27 cellular contexts compared by ENCODE assay signal in genomic region chr12:62194616-62195015, GRCh38.
DNase-seq lines count a peak whose midpoint lies in the region; ATAC-seq, FAIRE-seq and TF ChIP-seq lines count a peak whose summit lies in the region.
"Had no signal": no experiment of that assay in that cellular context is flagged by ENCODE, and none has a peak within 500 bp of the region (broad histone marks: within the 10 kb centered on the region; RNA-seq: fewer than 3 reads in every experiment).

No MANE protein-coding gene starts in this region.

- no peaks in the 10 kb centered on the region for H3K9me2 ChIP-seq in PC-3 (replicated peaks; ENCODE audit: low read length)

- H3K9me3 ChIP-seq in PC-3 (ENCODE audit: low read length) = no peaks in the 10 kb centered on the region
- no peaks in the 10 kb centered on the region for H3K9me3 ChIP-seq in neutrophil
- no peaks in the 10 kb centered on the region for H3K9me3 ChIP-seq in small intestine (ENCODE audit: control insufficient read depth, low read depth)
- H3K9me3 ChIP-seq: body of pancreas had no signal

- BruUV-seq in PC-3 (replicated peaks; lab: Mats Ljungman, UMichigan) = no TSS peak

- H3K27me3 ChIP-seq in PC-3 (ENCODE audit: low read length) = peaks cover 10% of the 10 kb centered on the region
- peaks cover 9% of the 10 kb centered on the region for H3K27me3 ChIP-seq in neutrophil
- H3K27me3 ChIP-seq in small intestine (ENCODE audit: control insufficient read depth in 2 of 2, insufficient read depth in 2 of 2, low read length in 2 of 2) = peaks cover 5 to 18% of the 10 kb centered on the region in 2 donors

- H3K9ac ChIP-seq in PC-3 (ENCODE audit: low read length) = no peak overlapping the region
- H3K9ac ChIP-seq: BLaER1 treated with 17β-estradiol and CSF1 and Interleukin-3, amounts not matched to agents 10 nM and 100 nM had no signal

- no peaks in the 10 kb centered on the region for H3K79me2 ChIP-seq in PC-3 (ENCODE audit: low read length)

- POLR2A ChIA-PET in PC-3 (lab: Charles Lee; ENCODE audit: unreplicated experiment) = no interaction called here

- peak; percentile 12 for DNase-seq in GM03348 (ENCODE audit: low spot score)
- peak; percentile 84 for DNase-seq in PC-3
- DNase-seq in choroid plexus epithelial cell (ENCODE audit: low read depth) = peak; percentile 33
- no peak for DNase-seq in amygdala (lab: John Stamatoyannopoulos, UW)
- DNase-seq in activated gamma-delta T cell (lab: John Stamatoyannopoulos, UW) = no peak
- no peak for DNase-seq in small intestine
- no peak for DNase-seq in D721Med (ENCODE audit: insufficient read length, low spot score)
- DNase-seq: ACHN; activated B cell treated with CpG ODN at 0.5 μM for 24 hours; activated CD4-positive, alpha-beta T cell treated with anti-CD3 and anti-CD28 coated beads, Interleukin-2, amount 50 U/mL, for 1 hour; activated gamma-delta T cell treated with Interleukin-2 at 50 U/mL for 16 hours; activated T-cell treated with anti-CD3 and anti-CD28 coated beads, Interleukin-2, amount 50 U/mL, for 24 hours; body of pancreas; COR-L47; DMS53; kidney; NCI-H2029; NCI-H526; posterior cingulate gyrus; right cardiac atrium; Right ventricle myocardium superior; stimulated activated CD4-positive, alpha-beta T cell treated with anti-CD3 and anti-CD28 coated beads, Interleukin-12 subunit alpha, Interleukin-12 subunit beta, amount 100 ng/mL, for 4 hours; stimulated activated CD4-positive, alpha-beta T cell treated with anti-CD3 and anti-CD28 coated beads, Interleukin-4, amount 100 ng/mL, for 1 hour had no signal

- FAIRE-seq in small intestine (lab: Jason Lieb, UNC) (no peak), D721Med (lab: Jason Lieb, UNC) (no peak)
- FAIRE-seq: kidney had no signal

- TF ChIP-seq CTCF in PC-3 (conservative IDR thresholded peaks at IDR 0.05; ENCODE audit: low read depth, low read length) (no peak), choroid plexus epithelial cell (conservative IDR thresholded peaks at IDR 0.05; ENCODE audit: low read depth, low read length) (no peak), neutrophil (IDR thresholded peaks at IDR 0.05) (no peak), D721Med (IDR thresholded peaks at IDR 0.05; ENCODE audit: insufficient read depth, missing control alignments) (no peak)

- peak; percentile 34 for ATAC-seq in PC-3
- ATAC-seq: body of pancreas, right cardiac atrium, SK-N-SH treated with all-trans-retinoic acid at 6 μM for 48 hours had no signal

- no peak overlapping the region for H2AFZ ChIP-seq in PC-3 (ENCODE audit: low read length)

- H3K36me3 ChIP-seq in PC-3 (ENCODE audit: low read depth, low read length) (no peaks in the 10 kb centered on the region), neutrophil (no peaks in the 10 kb centered on the region), small intestine (ENCODE audit: control insufficient read depth in 2 of 2, insufficient read depth in 2 of 2, low read length in 2 of 2) (no peaks in the 10 kb centered on the region)
- H3K36me3 ChIP-seq: tibial nerve had no signal

- H3K4me3 ChIP-seq in PC-3 (ENCODE audit: low read length) = no peak overlapping the region
- H3K4me3 ChIP-seq in choroid plexus epithelial cell (ENCODE audit: low read depth, low read length) = no peak overlapping the region
- no peak overlapping the region for H3K4me3 ChIP-seq in neutrophil (ENCODE audit: low read depth in 1 of 2, low read length in 1 of 2)
- no peak overlapping the region for H3K4me3 ChIP-seq in small intestine (ENCODE audit: low read depth in 1 of 2, low read length in 2 of 2)
- H3K4me3 ChIP-seq: BLaER1 treated with 17β-estradiol and CSF1 and Interleukin-3, amounts not matched to agents 10 nM and 100 nM; body of pancreas; tibial nerve had no signal

- peaks cover 23% of the 10 kb centered on the region for H3K4me1 ChIP-seq in PC-3 (ENCODE audit: insufficient read depth, low read length)
- peaks cover 37 to 40% of the 10 kb centered on the region in 2 experiments for H3K4me1 ChIP-seq in neutrophil (ENCODE audit: control insufficient read depth in 1 of 2, insufficient read depth in 1 of 2, low read depth in 1 of 2, low read length in 1 of 2)
- peaks cover 0 to 6% of the 10 kb centered on the region in 2 donors for H3K4me1 ChIP-seq in small intestine (ENCODE audit: control insufficient read depth in 2 of 2, insufficient read depth in 1 of 2, low read depth in 1 of 2, low read length in 1 of 2)

- H4K20me1 ChIP-seq in PC-3 (ENCODE audit: low read length) = no peaks in the 10 kb centered on the region
- H4K20me1 ChIP-seq: BLaER1 treated with 17β-estradiol and CSF1 and Interleukin-3, amounts not matched to agents 10 nM and 100 nM had no signal

- CTCF ChIA-PET in PC-3 (lab: Charles Lee) = no interaction called here

- intact Hi-C loops in PC-3 (cut with micrococcal nuclease) = no loop called here

- H3K27ac ChIP-seq in PC-3 (ENCODE audit: low read length) (no peak overlapping the region), neutrophil (peak overlapping the region; percentile 48), small intestine (ENCODE audit: low read depth in 1 of 2, low read length in 1 of 2) (no peak overlapping the region)
- H3K27ac ChIP-seq: body of pancreas, tibial nerve had no signal

- H3F3A ChIP-seq in PC-3 (ENCODE audit: low read length, unreplicated experiment) = no peaks in the 10 kb centered on the region

- 0 out of 2 replicates have a peak overlapping the region, but pooled peaks have one; percentile 5 for H3K4me2 ChIP-seq in PC-3 (ENCODE audit: low read length)

Comparison
In these comparisons a context has a peak if more than half of its experiments do, and no peak if none do; other contexts are left out.
1. DNase-seq: peak in GM03348 (single experiment), PC-3 (single experiment) and choroid plexus epithelial cell (single experiment); none in amygdala (0 of 56), activated gamma-delta T cell (single experiment), small intestine (single experiment) and D721Med (single experiment).